Comparison of ENCODE assay signal across 15 cellular contexts in genomic region chr1:4698911-4699310, GRCh38. TPM values are rescaled to one million over a fixed set of nuclear protein-coding genes. Genes with fewer than 3 reads are reported as not detected.
DNase-seq lines count a peak whose midpoint lies in the region; ATAC-seq and TF ChIP-seq lines count a peak whose summit lies in the region.
"Had no signal": no experiment of that assay in that cellular context is flagged by ENCODE, and none has a peak within 500 bp of the region (broad histone marks: within the 10 kb centered on the region; RNA-seq: fewer than 3 reads in every experiment).

No MANE protein-coding gene starts in this region.

- in situ Hi-C loops in brain microvascular endothelial cell (cut with HindIII; ENCODE audit: low pct_ligation_motif_present, low sequenced_read_pairs), result no loop called here

- no peaks in the 10 kb centered on the region for H3K36me3 ChIP-seq in brain microvascular endothelial cell (replicated peaks)
- H3K36me3 ChIP-seq: HAP-1 had no signal

- no peak overlapping the region for H3K4me3 Mint-ChIP-seq in neural crest cell
- H3K4me3 Mint-ChIP-seq in CD4-positive, alpha-beta T cell, result no peak overlapping the region
- H3K4me3 Mint-ChIP-seq: B cell; CD4-positive, alpha-beta memory T cell; GM23338; HFFc6 had no signal

- no peaks in the 10 kb centered on the region for H3K36me3 Mint-ChIP-seq in neural crest cell (ENCODE audit: low read depth)
- no peaks in the 10 kb centered on the region for H3K36me3 Mint-ChIP-seq in CD4-positive, alpha-beta T cell (ENCODE audit: low read depth)
- H3K36me3 Mint-ChIP-seq: CD4-positive, alpha-beta memory T cell had no signal

- no peaks in the 10 kb centered on the region for H3K9me3 ChIP-seq in CD4-positive, alpha-beta T cell (ENCODE audit: control insufficient read depth, low read length)
- H3K9me3 ChIP-seq: HAP-1 had no signal

- peaks cover 12% of the 10 kb centered on the region for H3K4me1 Mint-ChIP-seq in neural crest cell
- H3K4me1 Mint-ChIP-seq in CD4-positive, alpha-beta T cell (ENCODE audit: low read depth), result no peaks in the 10 kb centered on the region
- H3K4me1 Mint-ChIP-seq: B cell; CD4-positive, alpha-beta memory T cell had no signal

- peak overlapping the region; percentile 27 for H3K27ac Mint-ChIP-seq in neural crest cell (ENCODE audit: unreplicated experiment)
- H3K27ac Mint-ChIP-seq in CD4-positive, alpha-beta T cell, result no peak overlapping the region
- H3K27ac Mint-ChIP-seq: B cell; CD4-positive, alpha-beta memory T cell; GM23338; HFFc6 had no signal

- no peak for DNase-seq in brain microvascular endothelial cell
- no peak for DNase-seq in neural crest cell (ENCODE audit: low read depth, low spot score)
- no peak for DNase-seq in substantia nigra (lab: John Stamatoyannopoulos, UW)
- no peak for DNase-seq in NOMO-1 treated with dmso at 0.1 percent for 144 hours (lab: John Stamatoyannopoulos, UW; ENCODE audit: unreplicated experiment)
- no peak for DNase-seq in NCI-H345 (lab: John Stamatoyannopoulos, UW)
- no peak for DNase-seq in CD4-positive, alpha-beta T cell
- DNase-seq: CD4-positive, alpha-beta memory T cell; DND-41; GDM1; HFFc6 had no signal

- ATAC-seq in CD4-positive, alpha-beta T cell (ENCODE audit: poor library complexity), result no peak
- ATAC-seq: GM23338, HepG2 had no signal

- intact Hi-C loops in CD4-positive, alpha-beta T cell (cut with DNase I, micrococcal nuclease), result no loop called here

- TF ChIP-seq CTCF in brain microvascular endothelial cell (IDR thresholded peaks at IDR 0.05; ENCODE audit: low read depth, low read length, missing control alignments) (no peak), neural crest cell (conservative IDR thresholded peaks at IDR 0.05) (no peak)
- TF ChIP-seq CTCF in CD4-positive, alpha-beta T cell (IDR thresholded peaks at IDR 0.05), result no peak

- H3K9me3 Mint-ChIP-seq in neural crest cell, result no peaks in the 10 kb centered on the region
- no peaks in the 10 kb centered on the region for H3K9me3 Mint-ChIP-seq in CD4-positive, alpha-beta T cell

- no peaks in the 10 kb centered on the region for H3K27me3 ChIP-seq in brain microvascular endothelial cell (replicated peaks)
- H3K27me3 ChIP-seq in CD4-positive, alpha-beta T cell (ENCODE audit: control insufficient read depth, insufficient read depth, low read length), result no peaks in the 10 kb centered on the region

- no peak overlapping the region for H3K4me3 ChIP-seq in brain microvascular endothelial cell (ENCODE audit: low read depth, low read length)
- H3K4me3 ChIP-seq: GM23338, HAP-1 had no signal

- CTCF ChIA-PET in CD4-positive, alpha-beta T cell (lab: Charles Lee), result no interaction called here

- POLR2A ChIA-PET in CD4-positive, alpha-beta T cell (lab: Charles Lee), result no interaction called here

- no peaks in the 10 kb centered on the region for H3K27me3 Mint-ChIP-seq in neural crest cell (ENCODE audit: low read depth)
- H3K27me3 Mint-ChIP-seq in CD4-positive, alpha-beta T cell, result no peaks in the 10 kb centered on the region
- H3K27me3 Mint-ChIP-seq: B cell had no signal

- peak overlapping the region; percentile 91 for H3K27ac ChIP-seq in angular gyrus (ENCODE audit: low read depth, low read length)
- H3K27ac ChIP-seq in brain microvascular endothelial cell, result peak overlapping the region; percentile 90
- H3K27ac ChIP-seq in substantia nigra (ENCODE audit: low read depth, low read length, poor library complexity, severe bottlenecking), result peak overlapping the region; percentile 22
- no peak overlapping the region for H3K27ac ChIP-seq in CD4-positive, alpha-beta T cell (ENCODE audit: low read depth, low read length)

RNA-seq across cellular contexts. Expression of gene AJAP1, which starts 44.5 kb away (rescaled TPM):
- total RNA-seq in neural crest cell, result 1.2 and 1.4 TPM in 2 replicates
- total RNA-seq in CD4-positive, alpha-beta T cell, result under 1 TPM; 0.39 to 0.47 TPM
- total RNA-seq: B cell, GM23338, HepG2, HFFc6 had no signal
